Comparison of ENCODE assay signal across 4 cellular contexts in the genomic region with DNA sequence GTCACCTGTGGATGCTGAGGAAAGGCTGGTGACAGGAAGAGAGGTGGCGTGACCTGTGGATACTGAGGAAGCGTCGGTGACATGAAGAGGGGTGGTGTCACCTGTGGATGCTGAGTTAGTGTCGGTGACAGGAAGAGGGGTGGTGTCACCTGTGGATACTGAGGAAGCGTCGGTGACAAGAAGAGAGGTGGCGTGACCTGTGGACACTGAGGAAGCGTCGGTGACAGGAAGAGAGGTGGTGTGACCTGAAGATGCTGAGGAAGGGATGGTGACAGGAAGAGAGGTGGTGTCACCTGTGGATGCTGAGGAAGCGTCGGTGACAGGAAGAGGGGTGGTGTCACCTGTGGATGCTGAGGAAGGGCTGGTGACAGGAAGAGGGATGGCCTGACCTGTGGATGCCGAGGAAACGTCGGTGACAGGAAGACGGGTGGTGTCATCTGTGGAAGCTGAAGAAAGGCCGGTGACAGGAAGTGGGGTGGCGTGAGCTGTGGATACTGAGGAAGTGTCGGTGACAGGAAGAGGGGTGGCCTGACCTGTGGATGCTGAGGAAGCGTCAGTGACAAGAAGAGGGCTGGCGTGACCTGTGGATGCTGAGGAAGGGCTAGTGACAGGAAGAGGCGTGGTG. TPM values are rescaled to one million over a fixed set of nuclear protein-coding genes. Genes with fewer than 3 reads are reported as not detected.
"Had no signal": no experiment of that assay in that cellular context is flagged by ENCODE, and none has a peak within 500 bp of the region (broad histone marks: within the 10 kb centered on the region; RNA-seq: fewer than 3 reads in every experiment).

No MANE protein-coding gene starts in this region.

RNA-seq across cellular contexts. Expression of a gene that starts 25.8 kb away (rescaled TPM):
- total RNA-seq: cardiac muscle cell, dermis microvascular lymphatic vessel endothelial cell, pulmonary artery endothelial cell, smooth muscle cell had no signal
- polyA plus RNA-seq: smooth muscle cell had no signal
